Comparison of ENCODE assay signal across 23 cellular contexts in the genomic region with DNA sequence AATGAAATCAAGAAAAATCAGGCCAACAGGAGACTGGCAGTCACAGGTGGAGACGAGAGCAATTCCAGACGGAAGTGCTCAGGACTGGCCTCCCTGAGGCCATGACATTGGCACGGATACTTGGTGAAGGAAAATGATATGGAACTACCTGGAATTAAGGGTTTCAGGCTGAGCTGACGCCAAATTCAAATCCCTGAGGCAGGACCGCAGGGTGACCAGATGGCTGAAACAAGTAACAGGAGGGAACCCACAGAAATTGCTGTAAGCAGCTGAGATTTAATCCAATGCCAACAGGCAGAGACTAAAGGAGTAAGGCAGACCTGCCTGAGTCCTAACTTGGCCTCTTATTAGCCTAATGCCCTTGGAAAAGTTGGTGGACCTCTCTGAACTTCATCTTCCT.
"Had no signal": no experiment of that assay in that cellular context is flagged by ENCODE, and none has a peak within 500 bp of the region (broad histone marks: within the 10 kb centered on the region; RNA-seq: fewer than 3 reads in every experiment).

No MANE protein-coding gene starts in this region.

- H3K36me3 ChIP-seq: cardiac muscle cell, left ventricle myocardium inferior, right lobe of liver, transverse colon, uterus had no signal

- H3K4me3 ChIP-seq: ascending aorta, cardiac muscle cell, left ventricle myocardium inferior, right lobe of liver, skin epidermis, testis, transverse colon, uterus had no signal

- FAIRE-seq: endothelial cell of umbilical vein, islet of Langerhans had no signal

- H3K27ac ChIP-seq: ascending aorta, cardiac muscle cell, left ventricle myocardium inferior, right lobe of liver, skin epidermis, testis, transverse colon, uterus had no signal

- H3K36me3 Mint-ChIP-seq: activated CD4-positive, alpha-beta memory T cell treated with anti-CD3 and anti-CD28 coated beads for 36 hours; activated naive CD4-positive, alpha-beta T cell treated with anti-CD3 and anti-CD28 coated beads, Interleukin-2, amount 10 ng/mL, durations not matched to agents 7 days and 5 days; activated naive CD8-positive, alpha-beta T cell treated with anti-CD3 and anti-CD28 coated beads, Interleukin-2, amount 10 ng/mL, durations not matched to agents 7 days and 5 days; brain; naive thymus-derived CD8-positive, alpha-beta T cell had no signal

- H3K9me3 Mint-ChIP-seq: activated CD4-positive, alpha-beta memory T cell treated with anti-CD3 and anti-CD28 coated beads for 36 hours; activated naive CD4-positive, alpha-beta T cell treated with anti-CD3 and anti-CD28 coated beads, Interleukin-2, amount 10 ng/mL, durations not matched to agents 7 days and 5 days; activated naive CD8-positive, alpha-beta T cell treated with anti-CD3 and anti-CD28 coated beads, Interleukin-2, amount 10 ng/mL, durations not matched to agents 7 days and 5 days; naive thymus-derived CD8-positive, alpha-beta T cell had no signal

- H3K27ac Mint-ChIP-seq: activated CD4-positive, alpha-beta memory T cell treated with anti-CD3 and anti-CD28 coated beads for 36 hours; activated naive CD4-positive, alpha-beta T cell treated with anti-CD3 and anti-CD28 coated beads, Interleukin-2, amount 10 ng/mL, durations not matched to agents 7 days and 5 days; activated naive CD8-positive, alpha-beta T cell treated with anti-CD3 and anti-CD28 coated beads, Interleukin-2, amount 10 ng/mL, durations not matched to agents 7 days and 5 days; brain; naive thymus-derived CD8-positive, alpha-beta T cell had no signal

- H3K9me3 ChIP-seq: ascending aorta, left ventricle myocardium inferior, right lobe of liver, testis, transverse colon, uterus had no signal

- H3K27me3 Mint-ChIP-seq: activated naive CD8-positive, alpha-beta T cell treated with anti-CD3 and anti-CD28 coated beads, Interleukin-2, amount 10 ng/mL, durations not matched to agents 7 days and 5 days had no signal

- DNase-seq: activated CD4-positive, alpha-beta memory T cell treated with anti-CD3 and anti-CD28 coated beads for 36 hours; activated CD4-positive, alpha-beta T cell treated with anti-CD3 and anti-CD28 coated beads for 48 hours; activated CD8-positive, alpha-beta memory T cell treated with anti-CD3 and anti-CD28 coated beads, Interleukin-2, amount 50 U/mL, for 4 hours; activated gamma-delta T cell; activated naive CD4-positive, alpha-beta T cell treated with anti-CD3 and anti-CD28 coated beads, Interleukin-2, amount 10 ng/mL, durations not matched to agents 7 days and 5 days; activated naive CD8-positive, alpha-beta T cell treated with anti-CD3 and anti-CD28 coated beads, Interleukin-2, amount 10 ng/mL, durations not matched to agents 7 days and 5 days; activated T-cell treated with anti-CD3 and anti-CD28 coated beads, Interleukin-2, amount 50 U/mL, for 1 hour; left ventricle myocardium inferior; naive thymus-derived CD8-positive, alpha-beta T cell; right lobe of liver; stimulated activated CD4-positive, alpha-beta T cell treated with anti-CD3 and anti-CD28 coated beads, Interleukin-12 subunit alpha, Interleukin-12 subunit beta, amount 100 ng/mL, for 4 hours; stimulated activated CD4-positive, alpha-beta T cell treated with anti-CD3 and anti-CD28 coated beads, Interleukin-4, amount 100 ng/mL, for 1 hour; stimulated activated naive CD8-positive, alpha-beta T cell treated with anti-CD3 and anti-CD28 coated beads, Interleukin-15, Interleukin-2, amounts not matched to agents 100 U/mL and 50 U/mL, for 24 hours; testis; transverse colon; uterus had no signal

- H3K4me1 Mint-ChIP-seq: activated naive CD4-positive, alpha-beta T cell treated with anti-CD3 and anti-CD28 coated beads, Interleukin-2, amount 10 ng/mL, durations not matched to agents 7 days and 5 days; activated naive CD8-positive, alpha-beta T cell treated with anti-CD3 and anti-CD28 coated beads, Interleukin-2, amount 10 ng/mL, durations not matched to agents 7 days and 5 days; naive thymus-derived CD8-positive, alpha-beta T cell had no signal

- ATAC-seq: activated CD4-positive, CD25-positive, alpha-beta regulatory T cell treated with anti-CD3 and anti-CD28 coated beads, Interleukin-2, amount 50 U/mL, for 24 hours; naive thymus-derived CD8-positive, alpha-beta T cell; right lobe of liver; stimulated activated naive CD8-positive, alpha-beta T cell treated with anti-CD3 and anti-CD28 coated beads, Interleukin-15, Interleukin-2, amounts not matched to agents 100 U/mL and 50 U/mL, for 24 hours had no signal

- H3K4me1 ChIP-seq: right lobe of liver, testis, transverse colon, uterus had no signal

- H3K4me3 Mint-ChIP-seq: activated CD4-positive, alpha-beta memory T cell treated with anti-CD3 and anti-CD28 coated beads for 36 hours; activated naive CD4-positive, alpha-beta T cell treated with anti-CD3 and anti-CD28 coated beads, Interleukin-2, amount 10 ng/mL, durations not matched to agents 7 days and 5 days; activated naive CD8-positive, alpha-beta T cell treated with anti-CD3 and anti-CD28 coated beads, Interleukin-2, amount 10 ng/mL, durations not matched to agents 7 days and 5 days; brain; naive thymus-derived CD8-positive, alpha-beta T cell had no signal

- H3K27me3 ChIP-seq: ascending aorta, cardiac muscle cell, right lobe of liver, testis, transverse colon, uterus had no signal
